In genomic region chr1:63674238-63674864, GRCh38 we compare ENCODE assay signal across 9 cellular contexts.
A peak's percentile ranks its signal among the peaks of the same experiment; 100 is the strongest.
DNase-seq lines count a peak whose midpoint lies in the region; ATAC-seq and TF ChIP-seq lines count a peak whose summit lies in the region.
"Had no signal": no experiment of that assay in that cellular context is flagged by ENCODE, and none has a peak within 500 bp of the region (broad histone marks: within the 10 kb centered on the region; RNA-seq: fewer than 3 reads in every experiment).

No MANE protein-coding gene starts in this region.

- no peak overlapping the region for H3K27ac ChIP-seq in SJSA1

- DNase-seq in Ammon's horn (ENCODE audit: low spot score) (peak; percentile 70), HT-29 (ENCODE audit: low spot score) (peak; percentile 96), SJSA1 (ENCODE audit: low read depth in 1 of 2, low spot score in 2 of 2) (peak; percentile 60 to 74), fibroblast of mammary gland (ENCODE audit: low read depth) (peak; percentile 97), neural crest cell (ENCODE audit: low read depth, low spot score) (peak; percentile 67), GM19238 (ENCODE audit: insufficient read length, low spot score) (no peak)

- H3K27me3 Mint-ChIP-seq in neural crest cell (ENCODE audit: low read depth), result no peaks in the 10 kb centered on the region

- TF ChIP-seq CTCF in fibroblast of mammary gland (conservative IDR thresholded peaks at IDR 0.05; ENCODE audit: control insufficient read depth, insufficient read depth, low read depth, low read length) (peak; percentile 90), neural crest cell (conservative IDR thresholded peaks at IDR 0.05) (peak; percentile 71)

- no peak overlapping the region for H3K27ac Mint-ChIP-seq in neural crest cell (ENCODE audit: unreplicated experiment)
- H3K27ac Mint-ChIP-seq: IgD-negative memory B cell had no signal

- H3K36me3 Mint-ChIP-seq in neural crest cell (ENCODE audit: low read depth), result no peaks in the 10 kb centered on the region

- ATAC-seq in GM18868 (IDR thresholded peaks at IDR 0.05; ENCODE audit: unreplicated experiment) (peak; percentile 78), HG03354 (IDR thresholded peaks at IDR 0.05; ENCODE audit: poor library complexity, severe bottlenecking, unreplicated experiment) (no peak)

- H3K27me3 ChIP-seq in SJSA1 (replicated peaks), result no peaks in the 10 kb centered on the region

- H3K9me3 Mint-ChIP-seq in neural crest cell, result peaks cover 2% of the 10 kb centered on the region

- H3K36me3 ChIP-seq in SJSA1, result no peaks in the 10 kb centered on the region

- no peak overlapping the region for H3K4me3 ChIP-seq in SJSA1
- no peak overlapping the region for H3K4me3 ChIP-seq in fibroblast of mammary gland (ENCODE audit: control insufficient read depth, low read depth, low read length)

- H3K4me1 Mint-ChIP-seq in neural crest cell, result peaks cover 5% of the 10 kb centered on the region
- H3K4me1 Mint-ChIP-seq: IgD-negative memory B cell had no signal

- H3K9me3 ChIP-seq in SJSA1 (replicated peaks), result no peaks in the 10 kb centered on the region

- no peak overlapping the region for H3K4me3 Mint-ChIP-seq in neural crest cell

- peaks cover 7% of the 10 kb centered on the region; the same call in 1 of the 2 replicates for H3K4me1 ChIP-seq in SJSA1 (replicated peaks)
